In the genomic region with DNA sequence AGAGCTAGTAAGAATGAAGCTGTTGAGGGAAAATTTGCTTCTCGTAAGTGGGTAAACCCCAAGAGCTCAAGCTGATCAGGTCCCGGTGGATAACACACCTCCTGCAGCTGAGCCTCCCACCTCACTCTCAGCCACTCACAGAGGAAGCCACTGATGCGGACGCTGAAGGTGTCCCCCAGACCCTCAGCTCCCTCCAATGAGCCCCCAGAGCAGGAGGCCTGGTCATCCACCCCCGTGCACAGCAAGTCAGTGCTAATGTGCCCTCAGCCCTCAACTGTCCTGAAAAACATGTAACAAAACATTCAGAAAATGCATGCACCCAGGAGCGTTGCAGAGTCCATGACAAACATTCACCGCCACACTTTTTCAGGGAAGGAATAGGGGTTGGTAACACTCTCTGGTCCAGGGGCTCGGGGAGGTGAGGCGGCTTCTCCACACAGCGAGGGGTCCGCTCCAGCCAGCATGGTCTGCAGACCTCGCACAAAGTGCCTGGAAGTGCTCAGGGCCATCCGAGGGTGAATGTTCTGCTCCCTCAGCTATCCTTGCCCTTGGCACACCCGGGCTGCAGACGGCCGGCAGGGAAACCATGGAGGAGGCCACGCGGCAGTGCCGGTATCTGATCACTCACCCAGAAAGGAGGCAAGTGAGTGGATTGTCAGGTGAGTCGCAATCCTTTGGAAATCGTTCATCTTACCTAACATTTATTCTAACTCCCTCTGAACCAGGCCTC, we compare ENCODE assay signal across 22 cellular contexts.
"Had no signal": no experiment of that assay in that cellular context is flagged by ENCODE, and none has a peak within 500 bp of the region (broad histone marks: within the 10 kb centered on the region; RNA-seq: fewer than 3 reads in every experiment).

No MANE protein-coding gene starts in this region.

- H3K27me3 ChIP-seq: cardiac muscle cell, gastrocnemius medialis, right atrium auricular region, testis, tibial nerve had no signal

- H3K4me3 Mint-ChIP-seq: dendritic cell treated with granulocyte-macrophage colony-stimulating factor and Interleukin-4, amounts not matched to agents 40 ng/mL and 50 ng/mL, for 4 days; effector memory CD8-positive, alpha-beta T cell; naive B cell; nephron; stimulated activated naive B cell treated with anti-CD40 and anti-IgM and Interleukin-4, amounts not matched to agents 10 μg/mL and 1 μg/mL and 100 μg/mL, for 72 hours; stimulated activated naive CD8-positive, alpha-beta T cell treated with anti-CD3 and anti-CD28 coated beads, Interleukin-15, amount 100 ng/mL, for 72 hours had no signal

- H3K27ac Mint-ChIP-seq: dendritic cell treated with granulocyte-macrophage colony-stimulating factor and Interleukin-4, amounts not matched to agents 40 ng/mL and 50 ng/mL, for 4 days; stimulated activated naive B cell treated with anti-CD40 and anti-IgM and Interleukin-4, amounts not matched to agents 10 μg/mL and 1 μg/mL and 100 μg/mL, for 72 hours; stimulated activated naive CD8-positive, alpha-beta T cell treated with anti-CD3 and anti-CD28 coated beads, Interleukin-15, amount 100 ng/mL, for 72 hours had no signal

- H3K4me1 Mint-ChIP-seq: naive B cell; stimulated activated naive B cell treated with anti-CD40 and anti-IgM and Interleukin-4, amounts not matched to agents 10 μg/mL and 1 μg/mL and 100 μg/mL, for 72 hours had no signal

- H3K27ac ChIP-seq: cardiac muscle cell, epithelial cell of prostate, esophagus muscularis mucosa, left ventricle myocardium inferior, right atrium auricular region, testis, tibial nerve had no signal

- H3K9me3 ChIP-seq: esophagus muscularis mucosa, gastrocnemius medialis, left ventricle myocardium inferior, right atrium auricular region, testis, tibial nerve had no signal

- H3K4me1 ChIP-seq: esophagus muscularis mucosa, testis, tibial nerve had no signal

- H3K27me3 Mint-ChIP-seq: naive B cell; stimulated activated naive CD8-positive, alpha-beta T cell treated with anti-CD3 and anti-CD28 coated beads, Interleukin-15, amount 100 ng/mL, for 72 hours had no signal

- H3K9me3 Mint-ChIP-seq: dendritic cell treated with granulocyte-macrophage colony-stimulating factor and Interleukin-4, amounts not matched to agents 40 ng/mL and 50 ng/mL, for 4 days; effector memory CD8-positive, alpha-beta T cell; naive B cell; nephron; stimulated activated naive B cell treated with anti-CD40 and anti-IgM and Interleukin-4, amounts not matched to agents 10 μg/mL and 1 μg/mL and 100 μg/mL, for 72 hours; stimulated activated naive CD8-positive, alpha-beta T cell treated with anti-CD3 and anti-CD28 coated beads, Interleukin-15, amount 100 ng/mL, for 72 hours had no signal

- ATAC-seq: effector memory CD8-positive, alpha-beta T cell; gastrocnemius medialis; stimulated activated naive B cell treated with anti-CD40 and anti-IgM and Interleukin-4, amounts not matched to agents 10 μg/mL and 1 μg/mL and 100 μg/mL, for 72 hours; stimulated activated naive CD8-positive, alpha-beta T cell treated with anti-CD3 and anti-CD28 coated beads, Interleukin-15, amount 100 ng/mL, for 72 hours had no signal

- H3K4me3 ChIP-seq: cardiac muscle cell, esophagus muscularis mucosa, gastrocnemius medialis, left ventricle myocardium inferior, lung, right atrium auricular region, testis, tibial nerve had no signal

- H3K36me3 Mint-ChIP-seq: naive B cell; stimulated activated naive B cell treated with anti-CD40 and anti-IgM and Interleukin-4, amounts not matched to agents 10 μg/mL and 1 μg/mL and 100 μg/mL, for 72 hours had no signal

- DNase-seq: cerebellar nuclear complex; effector memory CD8-positive, alpha-beta T cell; gastrocnemius medialis; glutamatergic neuron; hippocampal formation; kidney glomerular epithelial cell; mesendoderm; naive B cell; stimulated activated CD4-positive, alpha-beta T cell treated with anti-CD3 and anti-CD28 coated beads, Interleukin-2, amount 100 ng/mL, for 24 hours; stimulated activated CD4-positive, alpha-beta T cell treated with anti-CD3 and anti-CD28 coated beads, Interleukin-4, amount 100 ng/mL, for 4 hours; stimulated activated naive B cell treated with anti-CD40 and anti-IgM and Interleukin-4, amounts not matched to agents 10 μg/mL and 1 μg/mL and 100 μg/mL, for 72 hours; stimulated activated naive CD8-positive, alpha-beta T cell treated with anti-CD3 and anti-CD28 coated beads, Interleukin-15, amount 100 ng/mL, for 72 hours; testis had no signal

- H3K36me3 ChIP-seq: cardiac muscle cell, esophagus muscularis mucosa, gastrocnemius medialis, left ventricle myocardium inferior, right atrium auricular region, tibial nerve had no signal
